In the genomic region with DNA sequence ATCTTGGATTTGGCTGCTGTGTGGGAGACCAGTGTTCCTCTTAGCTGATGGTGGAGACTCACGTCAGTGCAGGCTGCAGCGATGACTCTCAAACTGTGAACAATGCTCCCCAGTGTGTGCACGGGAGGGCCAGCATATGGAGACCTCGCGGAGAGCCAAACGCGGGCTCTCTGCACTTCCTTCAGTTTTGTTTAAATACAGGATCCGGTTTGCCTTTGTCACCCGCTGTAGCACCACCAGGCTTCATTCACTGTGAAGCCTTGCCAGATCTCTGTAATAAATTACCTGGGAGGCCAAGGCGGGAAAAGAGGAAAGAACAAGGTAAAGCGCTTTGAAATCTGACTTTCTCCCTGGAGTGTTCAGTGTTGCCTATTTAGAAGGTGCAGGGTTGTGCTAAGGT, we compare ENCODE assay signal across 1 cellular context.
TF ChIP-seq lines count a peak whose summit lies in the region.

No MANE protein-coding gene starts in this region.

TF ChIP-seq in HepG2, 621 proteins besides CTCF, POLR2A, EP300 and RAD21 (continued from another document):
- TF ChIP-seq, protein P1, sequence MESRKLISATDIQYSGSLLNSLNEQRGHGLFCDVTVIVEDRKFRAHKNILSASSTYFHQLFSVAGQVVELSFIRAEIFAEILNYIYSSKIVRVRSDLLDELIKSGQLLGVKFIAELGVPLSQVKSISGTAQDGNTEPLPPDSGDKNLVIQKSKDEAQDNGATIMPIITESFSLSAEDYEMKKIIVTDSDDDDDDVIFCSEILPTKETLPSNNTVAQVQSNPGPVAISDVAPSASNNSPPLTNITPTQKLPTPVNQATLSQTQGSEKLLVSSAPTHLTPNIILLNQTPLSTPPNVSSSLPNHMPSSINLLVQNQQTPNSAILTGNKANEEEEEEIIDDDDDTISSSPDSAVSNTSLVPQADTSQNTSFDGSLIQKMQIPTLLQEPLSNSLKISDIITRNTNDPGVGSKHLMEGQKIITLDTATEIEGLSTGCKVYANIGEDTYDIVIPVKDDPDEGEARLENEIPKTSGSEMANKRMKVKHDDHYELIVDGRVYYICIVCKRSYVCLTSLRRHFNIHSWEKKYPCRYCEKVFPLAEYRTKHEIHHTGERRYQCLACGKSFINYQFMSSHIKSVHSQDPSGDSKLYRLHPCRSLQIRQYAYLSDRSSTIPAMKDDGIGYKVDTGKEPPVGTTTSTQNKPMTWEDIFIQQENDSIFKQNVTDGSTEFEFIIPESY (CRISPR knock-in tag; IDR thresholded peaks at IDR 0.05) = no peak
- TF ChIP-seq, protein P2, sequence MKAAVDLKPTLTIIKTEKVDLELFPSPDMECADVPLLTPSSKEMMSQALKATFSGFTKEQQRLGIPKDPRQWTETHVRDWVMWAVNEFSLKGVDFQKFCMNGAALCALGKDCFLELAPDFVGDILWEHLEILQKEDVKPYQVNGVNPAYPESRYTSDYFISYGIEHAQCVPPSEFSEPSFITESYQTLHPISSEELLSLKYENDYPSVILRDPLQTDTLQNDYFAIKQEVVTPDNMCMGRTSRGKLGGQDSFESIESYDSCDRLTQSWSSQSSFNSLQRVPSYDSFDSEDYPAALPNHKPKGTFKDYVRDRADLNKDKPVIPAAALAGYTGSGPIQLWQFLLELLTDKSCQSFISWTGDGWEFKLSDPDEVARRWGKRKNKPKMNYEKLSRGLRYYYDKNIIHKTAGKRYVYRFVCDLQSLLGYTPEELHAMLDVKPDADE (CRISPR knock-in tag; IDR thresholded peaks at IDR 0.05) = no peak
- TF ChIP-seq DR1 (CRISPR knock-in tag; IDR thresholded peaks at IDR 0.05) (no peak), FOXK2 (IDR thresholded peaks at IDR 0.05) (no peak), ZNF101 (CRISPR knock-in tag; IDR thresholded peaks at IDR 0.05; ENCODE audit: borderline replicate concordance, low read depth) (no peak), ZC3H4 (CRISPR knock-in tag; IDR thresholded peaks at IDR 0.05; ENCODE audit: borderline replicate concordance) (no peak), TARDBP (CRISPR knock-in tag; IDR thresholded peaks at IDR 0.05) (peak; percentile 55; the same call in 1 of the 2 replicates), ZNF441 (CRISPR knock-in tag; IDR thresholded peaks at IDR 0.05; ENCODE audit: borderline replicate concordance) (0 out of 2 replicates have a peak, but pooled peaks have one; percentile 34), NFKB2 (CRISPR knock-in tag; IDR thresholded peaks at IDR 0.05; ENCODE audit: borderline replicate concordance) (0 out of 2 replicates have a peak, but pooled peaks have one; percentile 44), ZNF616 (CRISPR knock-in tag; IDR thresholded peaks at IDR 0.05; ENCODE audit: low read depth) (no peak), ZNF839 (CRISPR knock-in tag; IDR thresholded peaks at IDR 0.05; ENCODE audit: borderline replicate concordance) (no peak), MEF2D (CRISPR knock-in tag; IDR thresholded peaks at IDR 0.05) (no peak), ZSCAN22 (CRISPR knock-in tag; IDR thresholded peaks at IDR 0.05) (no peak), CHCHD3 (CRISPR knock-in tag; IDR thresholded peaks at IDR 0.05) (no peak), KDM3A (CRISPR knock-in tag; IDR thresholded peaks at IDR 0.05; ENCODE audit: low read depth) (no peak), RBFOX2 (IDR thresholded peaks at IDR 0.05; ENCODE audit: low read depth, low read length) (no peak), ZNF841 (CRISPR knock-in tag; IDR thresholded peaks at IDR 0.05; ENCODE audit: borderline replicate concordance) (no peak), RXRA (CRISPR knock-in tag; IDR thresholded peaks at IDR 0.05) (0 out of 2 replicates have a peak, but pooled peaks have one; percentile 17), ZNF644 (CRISPR knock-in tag; IDR thresholded peaks at IDR 0.05; ENCODE audit: low read depth) (0 out of 2 replicates have a peak, but pooled peaks have one; percentile 41), ZNF709 (CRISPR knock-in tag; IDR thresholded peaks at IDR 0.05) (no peak), ATAD3A (CRISPR knock-in tag; IDR thresholded peaks at IDR 0.05) (no peak), EEA1 (CRISPR knock-in tag; IDR thresholded peaks at IDR 0.05; ENCODE audit: borderline replicate concordance) (no peak), ZNF607 (CRISPR knock-in tag; IDR thresholded peaks at IDR 0.05; ENCODE audit: borderline replicate concordance) (no peak), ZNF24 (IDR thresholded peaks at IDR 0.05) (no peak), TAF15 (IDR thresholded peaks at IDR 0.05; ENCODE audit: low read depth, low read length, poor library complexity, severe bottlenecking) (no peak), ZNF614 (CRISPR knock-in tag; IDR thresholded peaks at IDR 0.05; ENCODE audit: borderline replicate concordance) (peak; percentile 37; the same call in 1 of the 2 replicates), SAFB2 (CRISPR knock-in tag; IDR thresholded peaks at IDR 0.05; ENCODE audit: borderline replicate concordance, low read depth) (no peak)
- TF ChIP-seq, protein P3, sequence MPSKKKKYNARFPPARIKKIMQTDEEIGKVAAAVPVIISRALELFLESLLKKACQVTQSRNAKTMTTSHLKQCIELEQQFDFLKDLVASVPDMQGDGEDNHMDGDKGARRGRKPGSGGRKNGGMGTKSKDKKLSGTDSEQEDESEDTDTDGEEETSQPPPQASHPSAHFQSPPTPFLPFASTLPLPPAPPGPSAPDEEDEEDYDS (CRISPR knock-in tag; IDR thresholded peaks at IDR 0.05) = 0 out of 2 replicates have a peak, but pooled peaks have one; percentile 13
- TF ChIP-seq, protein P4, sequence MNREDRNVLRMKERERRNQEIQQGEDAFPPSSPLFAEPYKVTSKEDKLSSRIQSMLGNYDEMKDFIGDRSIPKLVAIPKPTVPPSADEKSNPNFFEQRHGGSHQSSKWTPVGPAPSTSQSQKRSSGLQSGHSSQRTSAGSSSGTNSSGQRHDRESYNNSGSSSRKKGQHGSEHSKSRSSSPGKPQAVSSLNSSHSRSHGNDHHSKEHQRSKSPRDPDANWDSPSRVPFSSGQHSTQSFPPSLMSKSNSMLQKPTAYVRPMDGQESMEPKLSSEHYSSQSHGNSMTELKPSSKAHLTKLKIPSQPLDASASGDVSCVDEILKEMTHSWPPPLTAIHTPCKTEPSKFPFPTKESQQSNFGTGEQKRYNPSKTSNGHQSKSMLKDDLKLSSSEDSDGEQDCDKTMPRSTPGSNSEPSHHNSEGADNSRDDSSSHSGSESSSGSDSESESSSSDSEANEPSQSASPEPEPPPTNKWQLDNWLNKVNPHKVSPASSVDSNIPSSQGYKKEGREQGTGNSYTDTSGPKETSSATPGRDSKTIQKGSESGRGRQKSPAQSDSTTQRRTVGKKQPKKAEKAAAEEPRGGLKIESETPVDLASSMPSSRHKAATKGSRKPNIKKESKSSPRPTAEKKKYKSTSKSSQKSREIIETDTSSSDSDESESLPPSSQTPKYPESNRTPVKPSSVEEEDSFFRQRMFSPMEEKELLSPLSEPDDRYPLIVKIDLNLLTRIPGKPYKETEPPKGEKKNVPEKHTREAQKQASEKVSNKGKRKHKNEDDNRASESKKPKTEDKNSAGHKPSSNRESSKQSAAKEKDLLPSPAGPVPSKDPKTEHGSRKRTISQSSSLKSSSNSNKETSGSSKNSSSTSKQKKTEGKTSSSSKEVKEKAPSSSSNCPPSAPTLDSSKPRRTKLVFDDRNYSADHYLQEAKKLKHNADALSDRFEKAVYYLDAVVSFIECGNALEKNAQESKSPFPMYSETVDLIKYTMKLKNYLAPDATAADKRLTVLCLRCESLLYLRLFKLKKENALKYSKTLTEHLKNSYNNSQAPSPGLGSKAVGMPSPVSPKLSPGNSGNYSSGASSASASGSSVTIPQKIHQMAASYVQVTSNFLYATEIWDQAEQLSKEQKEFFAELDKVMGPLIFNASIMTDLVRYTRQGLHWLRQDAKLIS (CRISPR knock-in tag; IDR thresholded peaks at IDR 0.05) = no peak
- TF ChIP-seq, protein P5, sequence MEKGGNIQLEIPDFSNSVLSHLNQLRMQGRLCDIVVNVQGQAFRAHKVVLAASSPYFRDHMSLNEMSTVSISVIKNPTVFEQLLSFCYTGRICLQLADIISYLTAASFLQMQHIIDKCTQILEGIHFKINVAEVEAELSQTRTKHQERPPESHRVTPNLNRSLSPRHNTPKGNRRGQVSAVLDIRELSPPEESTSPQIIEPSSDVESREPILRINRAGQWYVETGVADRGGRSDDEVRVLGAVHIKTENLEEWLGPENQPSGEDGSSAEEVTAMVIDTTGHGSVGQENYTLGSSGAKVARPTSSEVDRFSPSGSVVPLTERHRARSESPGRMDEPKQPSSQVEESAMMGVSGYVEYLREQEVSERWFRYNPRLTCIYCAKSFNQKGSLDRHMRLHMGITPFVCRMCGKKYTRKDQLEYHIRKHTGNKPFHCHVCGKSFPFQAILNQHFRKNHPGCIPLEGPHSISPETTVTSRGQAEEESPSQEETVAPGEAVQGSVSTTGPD (CRISPR knock-in tag; IDR thresholded peaks at IDR 0.05) = no peak
- TF ChIP-seq, protein P6, sequence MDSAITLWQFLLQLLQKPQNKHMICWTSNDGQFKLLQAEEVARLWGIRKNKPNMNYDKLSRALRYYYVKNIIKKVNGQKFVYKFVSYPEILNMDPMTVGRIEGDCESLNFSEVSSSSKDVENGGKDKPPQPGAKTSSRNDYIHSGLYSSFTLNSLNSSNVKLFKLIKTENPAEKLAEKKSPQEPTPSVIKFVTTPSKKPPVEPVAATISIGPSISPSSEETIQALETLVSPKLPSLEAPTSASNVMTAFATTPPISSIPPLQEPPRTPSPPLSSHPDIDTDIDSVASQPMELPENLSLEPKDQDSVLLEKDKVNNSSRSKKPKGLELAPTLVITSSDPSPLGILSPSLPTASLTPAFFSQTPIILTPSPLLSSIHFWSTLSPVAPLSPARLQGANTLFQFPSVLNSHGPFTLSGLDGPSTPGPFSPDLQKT (CRISPR knock-in tag; IDR thresholded peaks at IDR 0.05; ENCODE audit: borderline replicate concordance) = no peak
- TF ChIP-seq, protein P7, sequence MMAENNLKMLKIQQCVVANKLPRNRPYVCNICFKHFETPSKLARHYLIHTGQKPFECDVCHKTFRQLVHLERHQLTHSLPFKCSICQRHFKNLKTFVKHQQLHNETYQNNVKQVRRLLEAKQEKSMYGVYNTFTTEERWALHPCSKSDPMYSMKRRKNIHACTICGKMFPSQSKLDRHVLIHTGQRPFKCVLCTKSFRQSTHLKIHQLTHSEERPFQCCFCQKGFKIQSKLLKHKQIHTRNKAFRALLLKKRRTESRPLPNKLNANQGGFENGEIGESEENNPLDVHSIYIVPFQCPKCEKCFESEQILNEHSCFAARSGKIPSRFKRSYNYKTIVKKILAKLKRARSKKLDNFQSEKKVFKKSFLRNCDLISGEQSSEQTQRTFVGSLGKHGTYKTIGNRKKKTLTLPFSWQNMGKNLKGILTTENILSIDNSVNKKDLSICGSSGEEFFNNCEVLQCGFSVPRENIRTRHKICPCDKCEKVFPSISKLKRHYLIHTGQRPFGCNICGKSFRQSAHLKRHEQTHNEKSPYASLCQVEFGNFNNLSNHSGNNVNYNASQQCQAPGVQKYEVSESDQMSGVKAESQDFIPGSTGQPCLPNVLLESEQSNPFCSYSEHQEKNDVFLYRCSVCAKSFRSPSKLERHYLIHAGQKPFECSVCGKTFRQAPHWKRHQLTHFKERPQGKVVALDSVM (CRISPR knock-in tag; IDR thresholded peaks at IDR 0.05) = no peak
- TF ChIP-seq, protein P8, sequence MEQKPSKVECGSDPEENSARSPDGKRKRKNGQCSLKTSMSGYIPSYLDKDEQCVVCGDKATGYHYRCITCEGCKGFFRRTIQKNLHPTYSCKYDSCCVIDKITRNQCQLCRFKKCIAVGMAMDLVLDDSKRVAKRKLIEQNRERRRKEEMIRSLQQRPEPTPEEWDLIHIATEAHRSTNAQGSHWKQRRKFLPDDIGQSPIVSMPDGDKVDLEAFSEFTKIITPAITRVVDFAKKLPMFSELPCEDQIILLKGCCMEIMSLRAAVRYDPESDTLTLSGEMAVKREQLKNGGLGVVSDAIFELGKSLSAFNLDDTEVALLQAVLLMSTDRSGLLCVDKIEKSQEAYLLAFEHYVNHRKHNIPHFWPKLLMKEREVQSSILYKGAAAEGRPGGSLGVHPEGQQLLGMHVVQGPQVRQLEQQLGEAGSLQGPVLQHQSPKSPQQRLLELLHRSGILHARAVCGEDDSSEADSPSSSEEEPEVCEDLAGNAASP (CRISPR knock-in tag; IDR thresholded peaks at IDR 0.05; ENCODE audit: borderline replicate concordance) = no peak
